In genomic region chr11:70872299-70872698, GRCh38 we compare ENCODE assay signal across 24 cellular contexts.
"Had no signal": no experiment of that assay in that cellular context is flagged by ENCODE, and none has a peak within 500 bp of the region (broad histone marks: within the 10 kb centered on the region; RNA-seq: fewer than 3 reads in every experiment).

No MANE protein-coding gene starts in this region.

- H3K9ac ChIP-seq: KMS-11 had no signal

- H3K4me3 Mint-ChIP-seq: activated CD4-positive, alpha-beta memory T cell treated with anti-CD3 and anti-CD28 coated beads, Interleukin-2, amount 10 ng/mL, durations not matched to agents 7 days and 5 days; activated CD8-positive, alpha-beta memory T cell treated with anti-CD3 and anti-CD28 coated beads, Interleukin-2, amount 10 ng/mL, durations not matched to agents 7 days and 5 days; activated naive CD4-positive, alpha-beta T cell treated with anti-CD3 and anti-CD28 coated beads, Interleukin-2, amount 10 ng/mL, durations not matched to agents 7 days and 5 days; activated naive CD8-positive, alpha-beta T cell; activated naive CD8-positive, alpha-beta T cell treated with anti-CD3 and anti-CD28 coated beads, Interleukin-2, amount 50 U/mL, for 24 hours; T-cell; T-helper 17 cell had no signal

- DNase-seq: activated CD4-positive, alpha-beta memory T cell treated with anti-CD3 and anti-CD28 coated beads, Interleukin-2, amount 10 ng/mL, durations not matched to agents 7 days and 5 days; activated CD4-positive, alpha-beta T cell treated with anti-CD3 and anti-CD28 coated beads for 1 hour; activated CD4-positive, alpha-beta T cell treated with anti-CD3 and anti-CD28 coated beads for 48 hours; activated CD4-positive, CD25-positive, alpha-beta regulatory T cell; activated CD8-positive, alpha-beta memory T cell treated with anti-CD3 and anti-CD28 coated beads for 24 hours; activated CD8-positive, alpha-beta memory T cell treated with anti-CD3 and anti-CD28 coated beads, Interleukin-2, amount 10 ng/mL, durations not matched to agents 7 days and 5 days; activated CD8-positive, alpha-beta memory T cell treated with anti-CD3 and anti-CD28 coated beads, Interleukin-2, amount 50 U/mL, for 48 hours; activated effector memory CD4-positive, alpha-beta T cell treated with Interleukin-2 at 50 U/mL for 16 hours; activated naive CD4-positive, alpha-beta T cell treated with anti-CD3 and anti-CD28 coated beads, Interleukin-2, amount 10 ng/mL, durations not matched to agents 7 days and 5 days; activated naive CD8-positive, alpha-beta T cell treated with anti-CD3 and anti-CD28 coated beads, Interleukin-2, amount 50 U/mL, for 24 hours; activated T-cell treated with anti-CD3 and anti-CD28 coated beads, Interleukin-2, amount 50 U/mL, for 48 hours; caudate nucleus; NCI-H2107; NCI-H2171; NCI-H510A; SHP77 treated with DMSO at 0.1 percent for 48 hours; T-cell; T-helper 17 cell; WERI-Rb-1 had no signal

- H3K36me3 ChIP-seq: WERI-Rb-1 had no signal

- H3K27me3 Mint-ChIP-seq: activated CD4-positive, alpha-beta memory T cell treated with anti-CD3 and anti-CD28 coated beads, Interleukin-2, amount 10 ng/mL, durations not matched to agents 7 days and 5 days; activated CD8-positive, alpha-beta memory T cell treated with anti-CD3 and anti-CD28 coated beads, Interleukin-2, amount 10 ng/mL, durations not matched to agents 7 days and 5 days; activated naive CD4-positive, alpha-beta T cell treated with anti-CD3 and anti-CD28 coated beads, Interleukin-2, amount 10 ng/mL, durations not matched to agents 7 days and 5 days had no signal

- H3K27ac ChIP-seq: KMS-11, WERI-Rb-1 had no signal

- H3K9me3 Mint-ChIP-seq: activated CD4-positive, alpha-beta memory T cell treated with anti-CD3 and anti-CD28 coated beads, Interleukin-2, amount 10 ng/mL, durations not matched to agents 7 days and 5 days; activated naive CD4-positive, alpha-beta T cell treated with anti-CD3 and anti-CD28 coated beads, Interleukin-2, amount 10 ng/mL, durations not matched to agents 7 days and 5 days; activated naive CD8-positive, alpha-beta T cell treated with anti-CD3 and anti-CD28 coated beads, Interleukin-2, amount 50 U/mL, for 24 hours; T-cell had no signal

- H3K27ac Mint-ChIP-seq: activated CD4-positive, alpha-beta memory T cell treated with anti-CD3 and anti-CD28 coated beads, Interleukin-2, amount 10 ng/mL, durations not matched to agents 7 days and 5 days; activated CD8-positive, alpha-beta memory T cell treated with anti-CD3 and anti-CD28 coated beads, Interleukin-2, amount 10 ng/mL, durations not matched to agents 7 days and 5 days; activated naive CD4-positive, alpha-beta T cell treated with anti-CD3 and anti-CD28 coated beads, Interleukin-2, amount 10 ng/mL, durations not matched to agents 7 days and 5 days; activated naive CD8-positive, alpha-beta T cell; activated naive CD8-positive, alpha-beta T cell treated with anti-CD3 and anti-CD28 coated beads, Interleukin-2, amount 50 U/mL, for 24 hours; T-cell; T-helper 17 cell had no signal

- H3K36me3 Mint-ChIP-seq: activated CD8-positive, alpha-beta memory T cell treated with anti-CD3 and anti-CD28 coated beads, Interleukin-2, amount 10 ng/mL, durations not matched to agents 7 days and 5 days; activated naive CD4-positive, alpha-beta T cell treated with anti-CD3 and anti-CD28 coated beads, Interleukin-2, amount 10 ng/mL, durations not matched to agents 7 days and 5 days; activated naive CD8-positive, alpha-beta T cell; brain; T-cell had no signal

- ATAC-seq: activated CD8-positive, alpha-beta memory T cell treated with anti-CD3 and anti-CD28 coated beads, Interleukin-2, amount 10 ng/mL, durations not matched to agents 7 days and 5 days; activated naive CD8-positive, alpha-beta T cell treated with anti-CD3 and anti-CD28 coated beads, Interleukin-2, amount 50 U/mL, for 24 hours; Panc1; SK-N-SH treated with all-trans-retinoic acid at 6 μM for 48 hours; T-cell; T-helper 17 cell had no signal

- H3K4me2 ChIP-seq: KMS-11 had no signal

- H3K4me1 Mint-ChIP-seq: activated CD4-positive, alpha-beta memory T cell treated with anti-CD3 and anti-CD28 coated beads, Interleukin-2, amount 10 ng/mL, durations not matched to agents 7 days and 5 days; activated CD8-positive, alpha-beta memory T cell treated with anti-CD3 and anti-CD28 coated beads, Interleukin-2, amount 10 ng/mL, durations not matched to agents 7 days and 5 days; activated naive CD4-positive, alpha-beta T cell treated with anti-CD3 and anti-CD28 coated beads, Interleukin-2, amount 10 ng/mL, durations not matched to agents 7 days and 5 days; activated naive CD8-positive, alpha-beta T cell treated with anti-CD3 and anti-CD28 coated beads, Interleukin-2, amount 50 U/mL, for 24 hours; T-cell had no signal
